In genomic region chr2:60429681-60430080, GRCh38 we compare ENCODE assay signal across 19 cellular contexts.
DNase-seq lines count a peak whose midpoint lies in the region; ATAC-seq, FAIRE-seq and TF ChIP-seq lines count a peak whose summit lies in the region.
"Had no signal": no experiment of that assay in that cellular context is flagged by ENCODE, and none has a peak within 500 bp of the region (broad histone marks: within the 10 kb centered on the region; RNA-seq: fewer than 3 reads in every experiment).

No MANE protein-coding gene starts in this region.

- H3K27me3 ChIP-seq in HepG2 (ENCODE audit: control insufficient read depth in 1 of 2, insufficient read depth in 2 of 2, low read length in 2 of 2) (peaks cover 0 to 5% of the 10 kb centered on the region in 2 experiments; a peak in 2 of 5 replicates), right lobe of liver (no peaks in the 10 kb centered on the region), PC-9 (ENCODE audit: insufficient read depth, low read depth) (peaks cover 50% of the 10 kb centered on the region)

- H3K36me3 ChIP-seq in HepG2 (replicated peaks in 1 of 2; ENCODE audit: control insufficient read depth in 1 of 2, insufficient read depth in 2 of 2, low read length in 2 of 2) (no peaks in the 10 kb centered on the region), right lobe of liver (no peaks in the 10 kb centered on the region), mucosa of descending colon (ENCODE audit: low read depth) (no peaks in the 10 kb centered on the region), PC-9 (ENCODE audit: low read depth) (no peaks in the 10 kb centered on the region)
- H3K36me3 ChIP-seq: HAP-1 had no signal

- CTCF ChIA-PET in HepG2 (lab: Yijun Ruan, JAX; ENCODE audit: low intra/inter-chr PET ratio, low total read pairs): no interaction called here
- CTCF ChIA-PET in HEK293T (lab: Yijun Ruan, JAX): interaction anchor here (0.8 to 0.9 kb wide), 2 partner anchors 95 to 131 kb away, joined by 3 read pairs; no protein-coding TSS in a partner anchor
- CTCF ChIA-PET in activated B cell treated with CpG ODN at 0.5 μM for 24 hours (lab: Charles Lee): no interaction called here
- CTCF ChIA-PET in PC-9 (lab: Charles Lee): no interaction called here

- POLR2A ChIA-PET in HepG2 (lab: Yijun Ruan, JAX) (no interaction called here), HEK293T (lab: Yijun Ruan, JAX) (no interaction called here), activated B cell treated with CpG ODN at 0.5 μM for 24 hours (lab: Charles Lee) (interaction anchor here (0.6 kb wide), 2 partner anchors 25 to 94 kb away, joined by 3 to 7 read pairs; no protein-coding TSS in a partner anchor), PC-9 (lab: Charles Lee; ENCODE audit: unreplicated experiment) (no interaction called here)

- H3K4me3 ChIP-seq in HepG2 (replicated peaks in 1 of 3; ENCODE audit: insufficient read depth in 1 of 3, low read depth in 2 of 3, low read length in 3 of 3) (no peak overlapping the region), right lobe of liver (no peak overlapping the region), mucosa of descending colon (no peak overlapping the region), PC-9 (no peak overlapping the region)
- H3K4me3 ChIP-seq: HAP-1 had no signal

- FAIRE-seq in HepG2 (lab: Jason Lieb, UNC): no peak
- FAIRE-seq: GM12891, GM18507, H54 had no signal

- H3K27ac ChIP-seq in HepG2 (ENCODE audit: extremely low read length, insufficient read depth, low read length) (no peak overlapping the region), right lobe of liver (no peak overlapping the region), PC-9 (no peak overlapping the region)

- BruUV-seq in HepG2 (replicated peaks; lab: Mats Ljungman, UMichigan) (no TSS peak), PC-9 (replicated peaks; lab: Mats Ljungman, UMichigan) (no TSS peak)

- no peaks in the 10 kb centered on the region for H3K36me3 Mint-ChIP-seq in activated B cell treated with CpG ODN at 0.5 μM for 24 hours (ENCODE audit: low read depth)
- H3K36me3 Mint-ChIP-seq: CD4-positive, alpha-beta memory T cell had no signal

- H2AFZ ChIP-seq in HepG2 (ENCODE audit: low read length) (no peak overlapping the region), PC-9 (no peak overlapping the region)

- no peaks in the 10 kb centered on the region for H3K27me3 Mint-ChIP-seq in activated B cell treated with CpG ODN at 0.5 μM for 24 hours

- in situ Hi-C loops in HepG2 (cut with HindIII; ENCODE audit: extremely low pct_ligation_motif_present, low pct_unique_long_range_greater_than_20kb): no loop called here

- no peak for TF ChIP-seq EP300 in HepG2 (IDR thresholded peaks at IDR 0.05; ENCODE audit: low read depth in 2 of 2, low read length in 2 of 2)
- TF ChIP-seq EP300 in HepG2 (CRISPR knock-in tag; IDR thresholded peaks at IDR 0.05; ENCODE audit: borderline replicate concordance): no peak

- intact Hi-C loops in HepG2 (cut with micrococcal nuclease; ENCODE audit: unreplicated experiment): no loop called here
- intact Hi-C loops in right lobe of liver (cut with DNase I): no loop called here
- intact Hi-C loops in activated B cell treated with CpG ODN at 0.5 μM for 24 hours (cut with micrococcal nuclease): loop anchor here (10.0 kb wide), 1 partner anchor 545 kb away; no protein-coding TSS in a partner anchor
- intact Hi-C loops in mucosa of descending colon (cut with DNase I, micrococcal nuclease): no loop called here
- intact Hi-C loops in PC-9 (cut with micrococcal nuclease; ENCODE audit: unreplicated experiment): loop anchor here (10.0 kb wide), 1 partner anchor 225 kb away; no protein-coding TSS in a partner anchor

- no peak for TF ChIP-seq POLR2A in HepG2 (IDR thresholded peaks at IDR 0.05; ENCODE audit: insufficient read depth in 1 of 2, low read depth in 2 of 2, low read length in 2 of 2)
- TF ChIP-seq POLR2A in right lobe of liver (IDR thresholded peaks at IDR 0.05): no peak

- H3K4me1 ChIP-seq in HepG2 (ENCODE audit: insufficient read depth, low read length): 0 out of 2 replicates have a peak, but pooled peaks cover 4% of the 10 kb centered on the region
- no peaks in the 10 kb centered on the region for H3K4me1 ChIP-seq in right lobe of liver
- no peaks in the 10 kb centered on the region for H3K4me1 ChIP-seq in mucosa of descending colon (ENCODE audit: low read depth)
- no peaks in the 10 kb centered on the region for H3K4me1 ChIP-seq in PC-9 (replicated peaks; ENCODE audit: insufficient read depth)

- no peak overlapping the region for H3K4me2 ChIP-seq in HepG2 (ENCODE audit: low read depth, low read length)
- no peak overlapping the region for H3K4me2 ChIP-seq in PC-9

- no peak overlapping the region for H3K4me3 Mint-ChIP-seq in activated B cell treated with CpG ODN at 0.5 μM for 24 hours
- H3K4me3 Mint-ChIP-seq: CD4-positive, alpha-beta memory T cell had no signal

- H3K9me3 Mint-ChIP-seq in activated B cell treated with CpG ODN at 0.5 μM for 24 hours: no peaks in the 10 kb centered on the region

- H3K79me2 ChIP-seq in HepG2 (ENCODE audit: insufficient read depth, low read length) (no peaks in the 10 kb centered on the region), PC-9 (ENCODE audit: low read depth) (no peaks in the 10 kb centered on the region)

- H3K9me2 ChIP-seq in PC-9 (ENCODE audit: insufficient read depth): no peaks in the 10 kb centered on the region

- TF ChIP-seq CTCF in HepG2 (CRISPR knock-in tag; IDR thresholded peaks at IDR 0.05) (no peak), right lobe of liver (IDR thresholded peaks at IDR 0.05) (no peak), activated B cell treated with CpG ODN at 0.5 μM for 24 hours (IDR thresholded peaks at IDR 0.05) (no peak), mucosa of descending colon (IDR thresholded peaks at IDR 0.05) (no peak), PC-9 (conservative IDR thresholded peaks at IDR 0.05) (no peak)

- no peaks in the 10 kb centered on the region for H3F3A ChIP-seq in PC-9 (ENCODE audit: insufficient read depth, low read depth)

- no peak for TF ChIP-seq RAD21 in HepG2 (CRISPR knock-in tag; IDR thresholded peaks at IDR 0.05)

- peak overlapping the region; percentile 14 for H3K27ac Mint-ChIP-seq in activated B cell treated with CpG ODN at 0.5 μM for 24 hours
- H3K27ac Mint-ChIP-seq: CD4-positive, alpha-beta memory T cell had no signal

- no peaks in the 10 kb centered on the region for H4K20me1 ChIP-seq in HepG2 (ENCODE audit: insufficient read depth, low read length)
- 0 out of 2 replicates have a peak, but pooled peaks cover 4% of the 10 kb centered on the region for H4K20me1 ChIP-seq in PC-9 (ENCODE audit: insufficient read depth)

- H3K9me3 ChIP-seq in HepG2 (ENCODE audit: low read length): no peaks in the 10 kb centered on the region
- H3K9me3 ChIP-seq in right lobe of liver: no peaks in the 10 kb centered on the region
- peaks cover 4% of the 10 kb centered on the region for H3K9me3 ChIP-seq in mucosa of descending colon
- no peaks in the 10 kb centered on the region; the same call in 1 of the 2 replicates for H3K9me3 ChIP-seq in PC-9 (ENCODE audit: insufficient read depth, low read depth)
- H3K9me3 ChIP-seq: HAP-1 had no signal

- 11% methylated on average over 4 of the region's 4 CpGs for WGBS in HepG2 (ENCODE audit: low lambda C conversion rate)
- 53% methylated on average over 3 of the region's 4 CpGs for WGBS in right lobe of liver (ENCODE audit: insufficient coverage, low coverage, low lambda C conversion rate, missing lambda C conversion rate)

- DNase-seq in HepG2 (ENCODE audit: low spot score) (no peak), right lobe of liver (no peak), HEK293T (ENCODE audit: extremely low spot score) (peak; percentile 27), activated B cell treated with CpG ODN at 0.5 μM for 24 hours (no peak), mucosa of descending colon (no peak), PC-9 (no peak), HuH-7.5 (ENCODE audit: low spot score) (no peak)
- DNase-seq: C1 segment of cervical spinal cord; Calu3; CD4-positive, alpha-beta memory T cell; COR-L47; DMS79; EL; GDM1; GOT3 had no signal

- ATAC-seq in HepG2: peak; percentile 50
- ATAC-seq in right lobe of liver: no peak
- no peak for ATAC-seq in activated B cell treated with CpG ODN at 0.5 μM for 24 hours (ENCODE audit: low read depth)
- ATAC-seq in mucosa of descending colon: no peak

- peaks cover 26% of the 10 kb centered on the region for H3K4me1 Mint-ChIP-seq in activated B cell treated with CpG ODN at 0.5 μM for 24 hours
- H3K4me1 Mint-ChIP-seq: CD4-positive, alpha-beta memory T cell had no signal

- H3K9ac ChIP-seq in HepG2 (ENCODE audit: insufficient read depth, low read depth, low read length): no peak overlapping the region

TF ChIP-seq in HEK293T, 16 proteins besides CTCF, POLR2A, EP300 and RAD21:
- TF ChIP-seq ZNF384 (IDR thresholded peaks at IDR 0.05) (no peak), HDGF (IDR thresholded peaks at IDR 0.05; ENCODE audit: borderline replicate concordance) (no peak), FOXM1 (IDR thresholded peaks at IDR 0.05; ENCODE audit: borderline replicate concordance) (no peak), NFRKB (IDR thresholded peaks at IDR 0.05) (no peak)

Comparison
In these comparisons a context has a peak if more than half of its experiments do, and no peak if none do; other contexts are left out.
1. intact Hi-C loops: an anchor here in activated B cell treated with CpG ODN at 0.5 μM for 24 hours (10.0 kb wide) and PC-9 (10.0 kb wide); none called in HepG2, right lobe of liver and mucosa of descending colon.